14 cellular contexts compared by ENCODE assay signal in the genomic region with DNA sequence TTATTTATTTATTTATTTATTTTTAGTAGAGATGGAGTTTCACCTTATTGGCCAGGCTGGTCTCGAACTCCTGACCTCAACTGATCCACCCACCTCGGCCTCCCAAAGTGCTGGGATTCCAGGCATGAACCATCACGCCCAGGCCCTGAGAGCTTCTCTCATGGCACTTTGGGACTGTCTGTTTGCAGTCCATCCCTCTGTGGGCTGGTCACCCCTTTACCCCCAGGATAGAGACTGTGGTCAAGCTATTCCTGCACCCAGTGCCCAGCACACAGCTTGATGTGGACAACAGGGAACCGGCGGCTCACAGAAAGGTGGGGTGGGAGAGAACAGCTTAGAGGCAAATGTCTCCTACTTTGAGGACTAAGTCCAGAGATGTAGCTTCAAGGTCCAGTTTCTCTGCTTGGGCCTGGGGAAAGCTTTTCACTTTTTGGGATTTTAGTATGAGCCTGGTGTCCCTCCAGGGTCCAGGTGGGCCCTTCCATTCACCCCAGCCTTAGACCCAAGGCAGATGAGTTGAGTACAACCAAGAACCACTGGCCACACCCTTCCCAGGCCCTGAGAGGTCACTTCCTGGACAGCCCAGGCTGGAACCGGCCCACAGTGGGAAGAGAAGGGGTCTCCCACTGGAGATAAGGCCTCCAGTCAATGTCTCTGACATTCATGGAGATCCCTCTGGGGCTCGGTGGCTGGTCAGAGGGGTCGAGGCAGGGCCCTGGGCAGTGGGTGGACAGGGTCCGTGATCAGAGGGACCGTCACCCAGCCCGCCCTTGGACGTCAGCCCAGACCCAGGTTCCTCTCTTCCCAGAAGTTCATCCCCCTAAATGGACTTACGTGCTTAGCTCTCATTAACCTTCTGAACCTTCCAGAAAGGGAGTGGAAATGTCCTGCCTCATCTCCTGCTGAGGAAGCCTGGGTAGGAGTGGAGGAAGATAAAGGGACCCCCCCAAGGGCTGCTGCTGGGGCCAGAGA. TPM values are rescaled to one million over a fixed set of nuclear protein-coding genes. Genes with fewer than 3 reads are reported as not detected.
DNase-seq lines count a peak whose midpoint lies in the region; ATAC-seq, FAIRE-seq and TF ChIP-seq lines count a peak whose summit lies in the region.
"Not testable (repeated sequence)": the region's sequence is repeated elsewhere in the genome, so short reads cannot be mapped to it uniquely, and the experiment has no call there.
"Had no signal": no experiment of that assay in that cellular context is flagged by ENCODE, and none has a peak within 500 bp of the region (broad histone marks: within the 10 kb centered on the region; RNA-seq: fewer than 3 reads in every experiment).

No MANE protein-coding gene starts in this region.

- not testable (repeated sequence) for H3K4me1 ChIP-seq in A549; K562 (replicated peaks in 1 of 2; ENCODE audit: control insufficient read depth in 2 of 2, insufficient read depth in 2 of 2, low read length in 2 of 2); lung (ENCODE audit: control insufficient read depth in 2 of 2, insufficient read depth in 2 of 2, low read length in 2 of 2)

- not testable (repeated sequence) for H3K9me3 ChIP-seq in A549; K562 (replicated peaks; ENCODE audit: control insufficient read depth, insufficient read depth, low read depth, low read length); lung (ENCODE audit: control insufficient read depth in 2 of 2, insufficient read depth in 1 of 2, low read length in 1 of 2)

- CTCF ChIA-PET in A549 (lab: Yijun Ruan, JAX); K562 (lab: Yijun Ruan, JAX; ENCODE audit: low intra/inter-chr PET ratio): not testable (repeated sequence)

- H3K27ac Mint-ChIP-seq in stimulated activated naive CD8-positive, alpha-beta T cell treated with anti-CD3 and anti-CD28 coated beads, Interleukin-15, amount 100 ng/mL, for 72 hours: not testable (repeated sequence)

- not testable (repeated sequence) for H3K36me3 ChIP-seq in K562 (ENCODE audit: control insufficient read depth, insufficient read depth, low read length); lung (ENCODE audit: control insufficient read depth in 2 of 2, insufficient read depth in 2 of 2, low read length in 2 of 2)

- FAIRE-seq in A549 (lab: Jason Lieb, UNC); K562 (lab: Jason Lieb, UNC): not testable (repeated sequence)

- not testable (repeated sequence) for H4K20me1 ChIP-seq in K562 (replicated peaks; ENCODE audit: control insufficient read depth, insufficient read depth, low read length)

- H3K27me3 ChIP-seq in K562 (ENCODE audit: control insufficient read depth in 2 of 2, insufficient read depth in 2 of 2, low read length in 2 of 2); lung (ENCODE audit: control insufficient read depth, insufficient read depth): not testable (repeated sequence)

- H3K27ac ChIP-seq in A549; K562 (ENCODE audit: extremely low read depth, low read depth, low read length); lung (ENCODE audit: low read depth in 1 of 2, low read length in 1 of 2): not testable (repeated sequence)

- in situ Hi-C loops in K562 (cut with MboI): not testable (repeated sequence)

- H3K4me3 Mint-ChIP-seq in stimulated activated naive CD8-positive, alpha-beta T cell treated with anti-CD3 and anti-CD28 coated beads, Interleukin-15, amount 100 ng/mL, for 72 hours: not testable (repeated sequence)

- not testable (repeated sequence) for H2AFZ ChIP-seq in K562 (ENCODE audit: low read depth, low read length)

- not testable (repeated sequence) for H3K27me3 Mint-ChIP-seq in stimulated activated naive CD8-positive, alpha-beta T cell treated with anti-CD3 and anti-CD28 coated beads, Interleukin-15, amount 100 ng/mL, for 72 hours

- not testable (repeated sequence) for H3K9me1 ChIP-seq in K562 (ENCODE audit: control insufficient read depth, insufficient read depth, low read length)

- not testable (repeated sequence) for H3K4me3 ChIP-seq in A549, K562, lung

- intact Hi-C loops in K562 (cut with micrococcal nuclease); Right ventricle myocardium inferior (cut with DNase I); left cardiac atrium (cut with DNase I); left colon (cut with DNase I, micrococcal nuclease): not testable (repeated sequence)

- H3K79me2 ChIP-seq in K562 (ENCODE audit: control insufficient read depth, insufficient read depth, low read length): not testable (repeated sequence)

- not testable (repeated sequence) for TF ChIP-seq CTCF in A549 (IDR thresholded peaks at IDR 0.05); K562 (IDR thresholded peaks at IDR 0.05 in 2 of 3, conservative IDR thresholded peaks at IDR 0.05 in 1 of 3; ENCODE audit: insufficient read depth in 2 of 3, low read depth in 1 of 3, low read length in 3 of 3); lung (IDR thresholded peaks at IDR 0.05; ENCODE audit: control extremely low read depth, extremely low read depth)

- ATAC-seq in A549: peak in 1 of 2 experiments; percentile 2; a peak in 1 of 6 replicates
- peak; percentile 66 for ATAC-seq in K562
- peak; percentile 11 for ATAC-seq in Right ventricle myocardium inferior
- peak; percentile 2 to 9 for ATAC-seq in left cardiac atrium
- ATAC-seq in left colon: peak; percentile 8
- peak; percentile 21 for ATAC-seq in lung (ENCODE audit: insufficient read depth, low FRiP score)
- peak; percentile 1 for ATAC-seq in stimulated activated naive CD8-positive, alpha-beta T cell treated with anti-CD3 and anti-CD28 coated beads, Interleukin-15, amount 100 ng/mL, for 72 hours

- not testable (repeated sequence) for H3K9ac ChIP-seq in K562 (ENCODE audit: insufficient read depth in 1 of 2, low read depth in 2 of 2, low read length in 2 of 2)

- 94% methylated on average over 5 of the region's 13 CpGs for WGBS in A549 (ENCODE audit: missing lambda C conversion rate)
- WGBS in K562 (ENCODE audit: insufficient coverage, low coverage, missing lambda C conversion rate): no CpG with 5 or more reads among the region's 13 CpGs
- WGBS in lung, 2 donors: 94 to 100% methylated on average over 2 to 3 of the region's 13 CpGs

- not testable (repeated sequence) for DNase-seq in A549 (ENCODE audit: low read depth in 1 of 2, low spot score in 1 of 2); K562 (ENCODE audit: extremely low read depth in 1 of 4, low spot score in 3 of 4); Right ventricle myocardium inferior (ENCODE audit: missing footprints); left cardiac atrium; left colon; lung (ENCODE audit: low spot score)
- peak; percentile 46 for DNase-seq in activated CD8-positive, alpha-beta memory T cell treated with anti-CD3 and anti-CD28 coated beads, Interleukin-2, amount 50 U/mL, for 48 hours
- peak in 1 of 2 donors; percentile 8 for DNase-seq in stimulated activated naive CD8-positive, alpha-beta T cell treated with anti-CD3 and anti-CD28 coated beads, Interleukin-15, amount 100 ng/mL, for 72 hours

- not testable (repeated sequence) for H3K9me3 Mint-ChIP-seq in stimulated activated naive CD8-positive, alpha-beta T cell treated with anti-CD3 and anti-CD28 coated beads, Interleukin-15, amount 100 ng/mL, for 72 hours

- not testable (repeated sequence) for TF ChIP-seq POLR2A in A549 (IDR thresholded peaks at IDR 0.05; ENCODE audit: low read length); K562 (conservative IDR thresholded peaks at IDR 0.05)

- H3K4me1 Mint-ChIP-seq in stimulated activated naive CD8-positive, alpha-beta T cell treated with anti-CD3 and anti-CD28 coated beads, Interleukin-15, amount 100 ng/mL, for 72 hours: not testable (repeated sequence)

- TF ChIP-seq RAD21 in A549 (conservative IDR thresholded peaks at IDR 0.05 in 1 of 2, IDR thresholded peaks at IDR 0.05 in 1 of 2); K562 (CRISPR knock-in tag; conservative IDR thresholded peaks at IDR 0.05 in 1 of 2, IDR thresholded peaks at IDR 0.05 in 1 of 2): not testable (repeated sequence)

- not testable (repeated sequence) for H3K4me2 ChIP-seq in A549; K562 (ENCODE audit: insufficient read depth, low read length)

- not testable (repeated sequence) for TF ChIP-seq EP300 in A549 (IDR thresholded peaks at IDR 0.05); K562 (IDR thresholded peaks at IDR 0.05; ENCODE audit: low read length)

- BruUV-seq in K562 (replicated peaks; lab: Mats Ljungman, UMichigan): not testable (repeated sequence)

- POLR2A ChIA-PET in A549 (lab: Yijun Ruan, JAX); K562 (lab: Yijun Ruan, JAX): not testable (repeated sequence)

RNA-seq across cellular contexts. Expression of a gene that starts 10.5 kb away (rescaled TPM):
- polyA plus RNA-seq in A549 (2011; rRNA removed) (0.83 and 0.93 TPM in 2 replicates), A549 (2017; fragmentation: RNase III; extraction: RNeasy Plus Mini Kit Qiagen cat#74134 plus additional on column Dnase treatment) (1.4 to 1.5 TPM (median 1.4 TPM) in 3 replicates), K562 (2011; rRNA removed) (1.5 and 3.3 TPM in 2 replicates), K562 (2014; fragmentation: Illumina TruSeq; extraction: Trizol) (1.5 and 2.6 TPM in 2 replicates), K562 (2014; fragmentation: Nextera tagmentation; extraction: Ambion mirVana) (under 1 TPM in 1 of 2 experiments, not detected in 1; 0.01 TPM), K562 (2014; rRNA removed) (2.4 and 2.5 TPM in 2 replicates), lung (10 to 100 TPM in 1 of 2 donors, 1 to 10 TPM in 1; 7.3 to 24.6 TPM)
- polyA plus RNA-seq in A549 (2012; cell fraction: cytosol; rRNA removed): 0.65 and 1.0 TPM in 2 replicates
- polyA plus RNA-seq in A549 (2012; cell fraction: nucleus; rRNA removed): 3.7 and 4.5 TPM in 2 replicates
- polyA minus RNA-seq in A549 (2011; rRNA and poly(A)+ RNA removed): 0.87 and 1.3 TPM in 2 replicates
- 12.1 and 23.0 TPM in 2 replicates for total RNA-seq in K562 (2011; cell fraction: chromatin; rRNA removed; ENCODE audit: low replicate concordance)
- 8.4 and 13.2 TPM in 2 replicates for total RNA-seq in K562 (2011; cell fraction: nucleolus; rRNA removed)
- 11.2 and 14.5 TPM in 2 replicates for total RNA-seq in K562 (2011; cell fraction: nucleoplasm; rRNA removed)
- total RNA-seq in K562 (2014; rRNA removed) (0.73 and 1.8 TPM in 2 replicates), K562 (2014; rRNA removed; fragmentation: Illumina TruSeq; extraction: Trizol) (0.19 and 0.69 TPM in 2 replicates), K562 (2015; rRNA removed; fragmentation: Illumina TruSeq; extraction: Trizol) (0.94 and 1.4 TPM in 2 replicates), K562 (2021) (2.9 and 3.5 TPM in 2 replicates), Right ventricle myocardium inferior (7.8 TPM), left cardiac atrium (10 to 100 TPM in 1 of 2 donors, 1 to 10 TPM in 1; 3.2 to 14.3 TPM), left colon (10 to 100 TPM; 13.4 to 22.5 TPM), lung (10 to 100 TPM in 1 of 2 donors, 1 to 10 TPM in 1; 9.7 to 11.4 TPM)
- 2.1 and 2.8 TPM in 2 replicates for polyA plus RNA-seq in K562 (2011; cell fraction: cytosol; rRNA removed)
- polyA plus RNA-seq in K562 (2011; cell fraction: nucleus; rRNA removed): 13.0 and 14.1 TPM in 2 replicates
- polyA plus RNA-seq in K562 (2012): 3.9 and 6.8 TPM in 2 replicates
- polyA minus RNA-seq in K562 (2011; rRNA and poly(A)+ RNA removed): 1.4 and 1.6 TPM in 2 replicates
- polyA minus RNA-seq in K562 (2011; cell fraction: cytosol; rRNA and poly(A)+ RNA removed): 2.8 TPM in 1 of 2 replicates, not detected in the other
- polyA minus RNA-seq in K562 (2011; cell fraction: nucleus; rRNA and poly(A)+ RNA removed): 2.6 and 3.1 TPM in 2 replicates

RNA-seq across cellular contexts. Expression of a gene that starts 15.4 kb away (rescaled TPM):
- polyA plus RNA-seq in A549 (2011; rRNA removed) (1.4 and 1.7 TPM in 2 replicates), A549 (2017; fragmentation: RNase III; extraction: RNeasy Plus Mini Kit Qiagen cat#74134 plus additional on column Dnase treatment) (3.3 to 3.9 TPM (median 3.7 TPM) in 3 replicates), K562 (2011; rRNA removed) (6.0 and 9.1 TPM in 2 replicates), K562 (2014; fragmentation: Illumina TruSeq; extraction: Trizol) (7.9 and 11.4 TPM in 2 replicates), K562 (2014; fragmentation: Nextera tagmentation; extraction: Ambion mirVana) (under 1 TPM in 1 of 2 experiments, not detected in 1; 0.77 TPM), K562 (2014; rRNA removed) (24.8 and 26.1 TPM in 2 replicates), lung (10 to 100 TPM; 12.5 to 17.3 TPM)
- 4.9 and 6.1 TPM in 2 replicates for polyA plus RNA-seq in A549 (2012; cell fraction: cytosol; rRNA removed)
- polyA plus RNA-seq in A549 (2012; cell fraction: nucleus; rRNA removed): 110 and 148 TPM in 2 replicates
- 2.1 and 3.9 TPM in 2 replicates for polyA minus RNA-seq in A549 (2011; rRNA and poly(A)+ RNA removed)
- total RNA-seq in K562 (2011; cell fraction: chromatin; rRNA removed; ENCODE audit: low replicate concordance): 59.6 and 142 TPM in 2 replicates
- total RNA-seq in K562 (2011; cell fraction: nucleolus; rRNA removed): 57.0 and 58.6 TPM in 2 replicates
- 63.1 and 82.7 TPM in 2 replicates for total RNA-seq in K562 (2011; cell fraction: nucleoplasm; rRNA removed)
- total RNA-seq in K562 (2014; rRNA removed) (5.6 and 9.1 TPM in 2 replicates), K562 (2014; rRNA removed; fragmentation: Illumina TruSeq; extraction: Trizol) (3.4 and 3.7 TPM in 2 replicates), K562 (2015; rRNA removed; fragmentation: Illumina TruSeq; extraction: Trizol) (7.7 and 7.8 TPM in 2 replicates), K562 (2021) (17.0 and 17.6 TPM in 2 replicates), Right ventricle myocardium inferior (2.8 TPM), left cardiac atrium (1 to 10 TPM; 2.9 to 3.1 TPM), left colon (10 to 100 TPM; 13.4 to 20.7 TPM), lung (10 to 100 TPM; 17.4 to 23.7 TPM)
- 4.2 and 12.3 TPM in 2 replicates for polyA plus RNA-seq in K562 (2011; cell fraction: cytosol; rRNA removed)
- polyA plus RNA-seq in K562 (2011; cell fraction: nucleus; rRNA removed): 38.0 and 69.8 TPM in 2 replicates
- 5.3 and 17.9 TPM in 2 replicates for polyA plus RNA-seq in K562 (2012)
- 1.1 and 3.8 TPM in 2 replicates for polyA minus RNA-seq in K562 (2011; rRNA and poly(A)+ RNA removed)
- 2.5 and 7.6 TPM in 2 replicates for polyA minus RNA-seq in K562 (2011; cell fraction: cytosol; rRNA and poly(A)+ RNA removed)
- polyA minus RNA-seq in K562 (2011; cell fraction: nucleus; rRNA and poly(A)+ RNA removed): 4.0 and 5.5 TPM in 2 replicates

RNA-seq across cellular contexts. Expression of a gene that starts 22.9 kb away (rescaled TPM):
- polyA plus RNA-seq in A549 (2011; rRNA removed) (0.11 TPM in 1 of 2 replicates, not detected in the other), A549 (2017; fragmentation: RNase III; extraction: RNeasy Plus Mini Kit Qiagen cat#74134 plus additional on column Dnase treatment) (not detected in 3 replicates), K562 (2011; rRNA removed) (not detected in 2 replicates), K562 (2014; fragmentation: Illumina TruSeq; extraction: Trizol) (not detected in 2 replicates), K562 (2014; fragmentation: Nextera tagmentation; extraction: Ambion mirVana) (under 1 TPM; 0.34 to 0.76 TPM), K562 (2014; rRNA removed) (not detected in 2 replicates), lung (under 1 TPM in 1 of 2 donors, not detected in 1; 0.14 TPM)
- not detected in 2 replicates for polyA plus RNA-seq in A549 (2012; cell fraction: cytosol; rRNA removed)
- polyA plus RNA-seq in A549 (2012; cell fraction: nucleus; rRNA removed): not detected in 2 replicates
- polyA minus RNA-seq in A549 (2011; rRNA and poly(A)+ RNA removed): not detected in 2 replicates
- 0.37 TPM in 1 of 2 replicates, not detected in the other for total RNA-seq in K562 (2011; cell fraction: chromatin; rRNA removed; ENCODE audit: low replicate concordance)
- not detected in 2 replicates for total RNA-seq in K562 (2011; cell fraction: nucleolus; rRNA removed)
- not detected in 2 replicates for total RNA-seq in K562 (2011; cell fraction: nucleoplasm; rRNA removed)
- total RNA-seq in K562 (2014; rRNA removed) (not detected in 2 replicates), K562 (2014; rRNA removed; fragmentation: Illumina TruSeq; extraction: Trizol) (not detected in 2 replicates), K562 (2015; rRNA removed; fragmentation: Illumina TruSeq; extraction: Trizol) (not detected in 2 replicates), K562 (2021) (not detected in 2 replicates), Right ventricle myocardium inferior (not detected), left cardiac atrium (not detected), left colon (not detected), lung (under 1 TPM; 0.23 to 0.34 TPM)
- polyA plus RNA-seq in K562 (2011; cell fraction: cytosol; rRNA removed): not detected in 2 replicates
- polyA plus RNA-seq in K562 (2011; cell fraction: nucleus; rRNA removed): not detected in 2 replicates
- polyA plus RNA-seq in K562 (2012): 1.2 and 2.4 TPM in 2 replicates
- polyA minus RNA-seq in K562 (2011; rRNA and poly(A)+ RNA removed): not detected in 2 replicates
- not detected in 2 replicates for polyA minus RNA-seq in K562 (2011; cell fraction: cytosol; rRNA and poly(A)+ RNA removed)
- not detected in 2 replicates for polyA minus RNA-seq in K562 (2011; cell fraction: nucleus; rRNA and poly(A)+ RNA removed)
- total RNA-seq: A673; Calu3; CD8-positive, alpha-beta T cell; GM23338; HT-29 had no signal
- polyA plus RNA-seq: AG04450 had no signal

RNA-seq across cellular contexts. Expression of a gene that starts 44.3 kb away (rescaled TPM):
- polyA plus RNA-seq in A549 (2011; rRNA removed) (29.5 and 52.4 TPM in 2 replicates), A549 (2017; fragmentation: RNase III; extraction: RNeasy Plus Mini Kit Qiagen cat#74134 plus additional on column Dnase treatment) (22.2 to 33.4 TPM (median 25.5 TPM) in 3 replicates), K562 (2011; rRNA removed) (58.5 and 107 TPM in 2 replicates), K562 (2014; fragmentation: Illumina TruSeq; extraction: Trizol) (114 and 170 TPM in 2 replicates), K562 (2014; fragmentation: Nextera tagmentation; extraction: Ambion mirVana) (10 to 100 TPM; 59.6 to 62.9 TPM), K562 (2014; rRNA removed) (38.5 and 44.8 TPM in 2 replicates), lung (100 to 1,000 TPM in 1 of 2 donors, 10 to 100 TPM in 1; 47.5 to 126 TPM)
- 10.4 and 12.5 TPM in 2 replicates for polyA plus RNA-seq in A549 (2012; cell fraction: cytosol; rRNA removed)
- polyA plus RNA-seq in A549 (2012; cell fraction: nucleus; rRNA removed): 35.7 and 35.9 TPM in 2 replicates
- polyA minus RNA-seq in A549 (2011; rRNA and poly(A)+ RNA removed): 51.9 and 59.4 TPM in 2 replicates
- 669 and 806 TPM in 2 replicates for total RNA-seq in K562 (2011; cell fraction: chromatin; rRNA removed; ENCODE audit: low replicate concordance)
- total RNA-seq in K562 (2011; cell fraction: nucleolus; rRNA removed): 366 and 414 TPM in 2 replicates
- total RNA-seq in K562 (2011; cell fraction: nucleoplasm; rRNA removed): 540 and 610 TPM in 2 replicates
- total RNA-seq in K562 (2014; rRNA removed) (30.9 and 39.3 TPM in 2 replicates), K562 (2014; rRNA removed; fragmentation: Illumina TruSeq; extraction: Trizol) (112 and 146 TPM in 2 replicates), K562 (2015; rRNA removed; fragmentation: Illumina TruSeq; extraction: Trizol) (121 and 126 TPM in 2 replicates), K562 (2021) (35.4 and 35.5 TPM in 2 replicates), Right ventricle myocardium inferior (8.3 TPM), left cardiac atrium (10 to 100 TPM in 1 of 2 donors, 1 to 10 TPM in 1; 9.2 to 14.6 TPM), left colon (10 to 100 TPM; 24.1 to 27.1 TPM), lung (10 to 100 TPM; 34.5 to 51.3 TPM)
- 39.7 and 49.1 TPM in 2 replicates for polyA plus RNA-seq in K562 (2011; cell fraction: cytosol; rRNA removed)
- 127 and 175 TPM in 2 replicates for polyA plus RNA-seq in K562 (2011; cell fraction: nucleus; rRNA removed)
- polyA plus RNA-seq in K562 (2012): 56.0 and 88.4 TPM in 2 replicates
- 79.3 and 93.4 TPM in 2 replicates for polyA minus RNA-seq in K562 (2011; rRNA and poly(A)+ RNA removed)
- polyA minus RNA-seq in K562 (2011; cell fraction: cytosol; rRNA and poly(A)+ RNA removed): 19.3 and 26.9 TPM in 2 replicates
- 143 and 182 TPM in 2 replicates for polyA minus RNA-seq in K562 (2011; cell fraction: nucleus; rRNA and poly(A)+ RNA removed)

RNA-seq across cellular contexts. Expression of a gene that starts 49.4 kb away (rescaled TPM):
- 70.5 and 99.0 TPM in 2 replicates for polyA plus RNA-seq in A549 (2011; rRNA removed)
- 189 and 192 TPM in 2 replicates for polyA plus RNA-seq in A549 (2012; cell fraction: cytosol; rRNA removed)
- 60.3 and 62.3 TPM in 2 replicates for polyA plus RNA-seq in A549 (2012; cell fraction: nucleus; rRNA removed)
- 101 to 107 TPM (median 104 TPM) in 3 replicates for polyA plus RNA-seq in A549 (2017; fragmentation: RNase III; extraction: RNeasy Plus Mini Kit Qiagen cat#74134 plus additional on column Dnase treatment)
- polyA minus RNA-seq in A549 (2011; rRNA and poly(A)+ RNA removed): 25.1 and 34.7 TPM in 2 replicates
- 11.0 and 31.6 TPM in 2 replicates for total RNA-seq in K562 (2011; cell fraction: chromatin; rRNA removed; ENCODE audit: low replicate concordance)
- 83.9 and 98.7 TPM in 2 replicates for total RNA-seq in K562 (2011; cell fraction: nucleolus; rRNA removed)
- total RNA-seq in K562 (2011; cell fraction: nucleoplasm; rRNA removed): 48.7 and 61.8 TPM in 2 replicates
- 132 and 160 TPM in 2 replicates for total RNA-seq in K562 (2014; rRNA removed)
- 70.3 and 80.8 TPM in 2 replicates for total RNA-seq in K562 (2014; rRNA removed; fragmentation: Illumina TruSeq; extraction: Trizol)
- 141 TPM in 2 replicates for total RNA-seq in K562 (2015; rRNA removed; fragmentation: Illumina TruSeq; extraction: Trizol)
- total RNA-seq in K562 (2021): 97.8 and 104 TPM in 2 replicates
- 84.6 and 113 TPM in 2 replicates for polyA plus RNA-seq in K562 (2011; rRNA removed)
- polyA plus RNA-seq in K562 (2011; cell fraction: cytosol; rRNA removed): 138 and 266 TPM in 2 replicates
- 45.6 and 63.7 TPM in 2 replicates for polyA plus RNA-seq in K562 (2011; cell fraction: nucleus; rRNA removed)
- polyA plus RNA-seq in K562 (2012): 130 and 185 TPM in 2 replicates
- polyA plus RNA-seq in K562 (2014; fragmentation: Illumina TruSeq; extraction: Trizol): 220 and 231 TPM in 2 replicates
- 10 to 100 TPM; 32.3 to 85.8 TPM for polyA plus RNA-seq in K562 (2014; fragmentation: Nextera tagmentation; extraction: Ambion mirVana)
- polyA plus RNA-seq in K562 (2014; rRNA removed): 175 and 180 TPM in 2 replicates
- 17.4 and 27.2 TPM in 2 replicates for polyA minus RNA-seq in K562 (2011; rRNA and poly(A)+ RNA removed)
- polyA minus RNA-seq in K562 (2011; cell fraction: cytosol; rRNA and poly(A)+ RNA removed): 16.4 and 17.5 TPM in 2 replicates
- 51.5 and 65.8 TPM in 2 replicates for polyA minus RNA-seq in K562 (2011; cell fraction: nucleus; rRNA and poly(A)+ RNA removed)
- 49.0 TPM for total RNA-seq in Right ventricle myocardium inferior
- 10 to 100 TPM; 42.9 to 52.7 TPM for total RNA-seq in left cardiac atrium
- 10 to 100 TPM; 49.4 to 50.9 TPM for total RNA-seq in left colon
- 10 to 100 TPM; 10.3 to 45.0 TPM for total RNA-seq in lung
- 100 to 1,000 TPM in 1 of 2 donors, 10 to 100 TPM in 1; 66.2 to 151 TPM for polyA plus RNA-seq in lung
